Comparison of ENCODE assay signal across 10 cellular contexts in the genomic region with DNA sequence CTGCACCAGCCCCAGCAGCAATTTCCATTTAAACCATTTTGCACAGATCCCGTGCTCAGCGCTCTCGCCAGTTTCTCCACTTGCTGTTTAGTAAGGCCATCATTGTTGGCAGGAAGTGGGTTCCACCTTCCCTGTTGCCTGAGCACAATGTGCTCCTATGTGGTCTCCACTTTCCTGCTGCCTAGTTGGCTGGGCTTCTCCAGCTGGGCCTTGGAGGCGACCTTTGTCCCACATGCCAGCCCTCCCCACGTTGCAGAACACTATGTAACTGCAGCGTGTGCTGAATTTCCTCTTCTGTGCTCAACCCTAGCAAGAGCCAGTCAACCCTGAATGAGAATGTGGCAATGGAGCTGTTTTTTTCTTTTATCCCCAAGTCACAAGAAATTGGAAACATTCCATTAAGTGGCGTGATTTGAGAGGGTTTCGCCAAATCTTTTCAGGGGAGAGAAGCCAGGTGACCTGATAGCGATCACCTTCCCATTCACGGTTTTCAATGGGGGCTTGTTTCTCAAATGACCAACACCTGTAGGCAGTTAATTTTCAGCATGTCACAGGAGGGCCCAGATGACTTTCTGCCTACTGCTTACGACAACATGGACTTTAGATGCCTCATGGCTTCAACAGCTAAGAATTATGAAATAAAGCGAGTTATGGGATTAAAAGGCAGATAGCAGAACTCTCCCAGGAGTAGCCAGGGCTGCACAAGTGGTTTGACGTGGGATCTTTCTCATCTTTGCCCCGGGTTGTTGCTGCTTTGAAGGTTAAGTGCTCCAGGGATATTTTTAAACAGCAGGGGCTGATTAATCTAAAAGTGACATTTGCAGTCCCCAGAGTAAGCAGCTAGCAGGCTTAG. TPM values are rescaled to one million over a fixed set of nuclear protein-coding genes. Genes with fewer than 3 reads are reported as not detected.
DNase-seq lines count a peak whose midpoint lies in the region; ATAC-seq and TF ChIP-seq lines count a peak whose summit lies in the region.
"Had no signal": no experiment of that assay in that cellular context is flagged by ENCODE, and none has a peak within 500 bp of the region (broad histone marks: within the 10 kb centered on the region; RNA-seq: fewer than 3 reads in every experiment).

A gene (plus strand): TSS at position 830 of the 853 bp plus-strand sequence. CDS start 22,819 bp downstream, outside the sequence.

- no peaks in the 10 kb centered on the region for H3K9me3 Mint-ChIP-seq in activated CD4-positive, alpha-beta T cell treated with anti-CD3 and anti-CD28 coated beads, Interleukin-2, amount 10 ng/mL, durations not matched to agents 7 days and 5 days
- no peaks in the 10 kb centered on the region for H3K9me3 Mint-ChIP-seq in activated CD4-positive, alpha-beta T cell treated with anti-CD3 and anti-CD28 coated beads, Interleukin-2, amount 10 ng/mL, durations not matched to agents 24 days and 14 days
- no peaks in the 10 kb centered on the region for H3K9me3 Mint-ChIP-seq in osteocyte (ENCODE audit: unreplicated experiment)
- H3K9me3 Mint-ChIP-seq: activated T-helper 17 cell treated with anti-CD3 and anti-CD28 coated beads, Interleukin-2, amount 50 U/mL, for 72 hours had no signal

- intact Hi-C loops in activated CD4-positive, alpha-beta T cell treated with anti-CD3 and anti-CD28 coated beads, Interleukin-2, amount 10 ng/mL, durations not matched to agents 24 days and 14 days (cut with micrococcal nuclease), result loop anchor here (10.0 kb wide), 1 partner anchor 129 kb away; no protein-coding TSS in a partner anchor
- intact Hi-C loops in dorsolateral prefrontal cortex (cut with DNase I) (loop anchor here in 1 of 2 donors (5.0 kb wide), 1 partner anchor 36 kb away; no protein-coding TSS in a partner anchor), transverse colon (cut with DNase I; ENCODE audit: low total_unique reads) (loop anchor here (1.0 kb wide), 1 partner anchor 39 kb away; no protein-coding TSS in a partner anchor)

- CTCF ChIA-PET in activated CD4-positive, alpha-beta T cell treated with anti-CD3 and anti-CD28 coated beads, Interleukin-2, amount 10 ng/mL, durations not matched to agents 7 days and 5 days (lab: Charles Lee), result interaction anchor here (1.4 kb wide), 1 partner anchor 23 kb away, joined by 3 read pairs; a partner anchor contains a TSS

- TF ChIP-seq CTCF in dorsolateral prefrontal cortex (IDR thresholded peaks at IDR 0.05 in 54 of 56, conservative IDR thresholded peaks at IDR 0.05 in 2 of 56; ENCODE audit: low read depth in 1 of 56, partially characterized antibody in 56 of 56) (peak in 2 of 56 donors; percentile 19 to 23), transverse colon (IDR thresholded peaks at IDR 0.05) (no peak), GM20000 (IDR thresholded peaks at IDR 0.05; ENCODE audit: extremely low read depth, missing control alignments) (no peak), osteocyte (IDR thresholded peaks at IDR 0.05) (no peak)

- peaks cover 25 to 60% (median 49%) of the 10 kb centered on the region in 4 donors for H3K4me1 ChIP-seq in transverse colon

- in situ Hi-C loops in transverse colon (cut with MboI; ENCODE audit: low pct_ligation_motif_present in 1 of 4, low pct_unique_long_range_greater_than_20kb in 1 of 4, low sequenced_read_pairs in 3 of 4), result loop anchor here in 1 of 4 donors (25.0 kb wide), 1 partner anchor 271 kb away; no protein-coding TSS in a partner anchor

- H3K36me3 Mint-ChIP-seq in activated CD4-positive, alpha-beta T cell treated with anti-CD3 and anti-CD28 coated beads, Interleukin-2, amount 10 ng/mL, durations not matched to agents 7 days and 5 days (ENCODE audit: low read depth), result no peaks in the 10 kb centered on the region
- no peaks in the 10 kb centered on the region for H3K36me3 Mint-ChIP-seq in activated CD4-positive, alpha-beta T cell treated with anti-CD3 and anti-CD28 coated beads, Interleukin-2, amount 10 ng/mL, durations not matched to agents 24 days and 14 days (ENCODE audit: low read depth)
- no peaks in the 10 kb centered on the region for H3K36me3 Mint-ChIP-seq in osteocyte (ENCODE audit: unreplicated experiment)

- H3K4me3 Mint-ChIP-seq in activated CD4-positive, alpha-beta T cell treated with anti-CD3 and anti-CD28 coated beads, Interleukin-2, amount 10 ng/mL, durations not matched to agents 7 days and 5 days, result no peak within 1 kb of the TSS
- no peak within 1 kb of the TSS for H3K4me3 Mint-ChIP-seq in activated CD4-positive, alpha-beta T cell treated with anti-CD3 and anti-CD28 coated beads, Interleukin-2, amount 10 ng/mL, durations not matched to agents 24 days and 14 days
- H3K4me3 Mint-ChIP-seq in osteocyte (ENCODE audit: unreplicated experiment), result no peak within 1 kb of the TSS
- H3K4me3 Mint-ChIP-seq: activated T-helper 17 cell treated with anti-CD3 and anti-CD28 coated beads, Interleukin-2, amount 50 U/mL, for 72 hours had no signal

- no peak within 1 kb of the TSS for H3K27ac Mint-ChIP-seq in activated CD4-positive, alpha-beta T cell treated with anti-CD3 and anti-CD28 coated beads, Interleukin-2, amount 10 ng/mL, durations not matched to agents 7 days and 5 days
- H3K27ac Mint-ChIP-seq in activated CD4-positive, alpha-beta T cell treated with anti-CD3 and anti-CD28 coated beads, Interleukin-2, amount 10 ng/mL, durations not matched to agents 24 days and 14 days, result no peak within 1 kb of the TSS
- H3K27ac Mint-ChIP-seq in osteocyte (ENCODE audit: unreplicated experiment), result no peak within 1 kb of the TSS
- H3K27ac Mint-ChIP-seq: activated T-helper 17 cell treated with anti-CD3 and anti-CD28 coated beads, Interleukin-2, amount 50 U/mL, for 72 hours had no signal

- no peak for DNase-seq in activated CD4-positive, alpha-beta T cell treated with anti-CD3 and anti-CD28 coated beads, Interleukin-2, amount 10 ng/mL, durations not matched to agents 7 days and 5 days
- DNase-seq in activated CD4-positive, alpha-beta T cell treated with anti-CD3 and anti-CD28 coated beads, Interleukin-2, amount 10 ng/mL, durations not matched to agents 24 days and 14 days, result no peak
- DNase-seq in dorsolateral prefrontal cortex (peak in 9 of 10 donors; percentile 35 to 80 (median 74)), middle frontal gyrus (ENCODE audit: extremely low spot score, low spot score) (peak; percentile 11), transverse colon (peak; percentile 78), GM20000 (ENCODE audit: low spot score) (no peak), osteocyte (ENCODE audit: extremely low spot score, unreplicated experiment) (no peak)
- DNase-seq: NCI-H345 had no signal

- no peaks in the 10 kb centered on the region for H3K27me3 Mint-ChIP-seq in activated CD4-positive, alpha-beta T cell treated with anti-CD3 and anti-CD28 coated beads, Interleukin-2, amount 10 ng/mL, durations not matched to agents 7 days and 5 days
- H3K27me3 Mint-ChIP-seq in activated CD4-positive, alpha-beta T cell treated with anti-CD3 and anti-CD28 coated beads, Interleukin-2, amount 10 ng/mL, durations not matched to agents 24 days and 14 days, result no peaks in the 10 kb centered on the region
- no peaks in the 10 kb centered on the region for H3K27me3 Mint-ChIP-seq in osteocyte (ENCODE audit: unreplicated experiment)
- H3K27me3 Mint-ChIP-seq: activated T-helper 17 cell treated with anti-CD3 and anti-CD28 coated beads, Interleukin-2, amount 50 U/mL, for 72 hours had no signal

- no peaks in the 10 kb centered on the region for H3K9me3 ChIP-seq in transverse colon

- no peaks in the 10 kb centered on the region for H3K27me3 ChIP-seq in dorsolateral prefrontal cortex
- H3K27me3 ChIP-seq in transverse colon, result no peaks in the 10 kb centered on the region

- H3K4me3 ChIP-seq in dorsolateral prefrontal cortex (peak within 1 kb of the TSS in 29 of 59 donors; percentile 0 to 47 (median 14)), transverse colon (peak within 1 kb of the TSS in 1 of 4 donors; percentile 7)

- H3K27ac ChIP-seq in dorsolateral prefrontal cortex (peak within 1 kb of the TSS; percentile 43 to 97 (median 86)), transverse colon (peak within 1 kb of the TSS; percentile 93 to 98 (median 95))

- no peaks in the 10 kb centered on the region for H3K36me3 ChIP-seq in transverse colon

- peak; percentile 41 for TF ChIP-seq POLR2A in transverse colon (IDR thresholded peaks at IDR 0.05)

- WGBS in transverse colon (ENCODE audit: low coverage in 1 of 2), 2 donors, result 41 to 55% methylated on average over 8 to 14 of the region's 14 CpGs

- TF ChIP-seq EP300 in transverse colon (IDR thresholded peaks at IDR 0.05; ENCODE audit: low read depth), result peak; percentile 85

- no peak for ATAC-seq in GM19035 (IDR thresholded peaks at IDR 0.05; ENCODE audit: unreplicated experiment)
- ATAC-seq: activated T-helper 17 cell treated with anti-CD3 and anti-CD28 coated beads, Interleukin-2, amount 50 U/mL, for 72 hours had no signal

- POLR2A ChIA-PET in activated CD4-positive, alpha-beta T cell treated with anti-CD3 and anti-CD28 coated beads, Interleukin-2, amount 10 ng/mL, durations not matched to agents 7 days and 5 days (lab: Charles Lee), result no interaction called here

- peaks cover 17% of the 10 kb centered on the region for H3K4me1 Mint-ChIP-seq in activated CD4-positive, alpha-beta T cell treated with anti-CD3 and anti-CD28 coated beads, Interleukin-2, amount 10 ng/mL, durations not matched to agents 7 days and 5 days
- peaks cover 7% of the 10 kb centered on the region for H3K4me1 Mint-ChIP-seq in activated CD4-positive, alpha-beta T cell treated with anti-CD3 and anti-CD28 coated beads, Interleukin-2, amount 10 ng/mL, durations not matched to agents 24 days and 14 days
- peaks cover 22% of the 10 kb centered on the region for H3K4me1 Mint-ChIP-seq in osteocyte (ENCODE audit: unreplicated experiment)

RNA-seq across cellular contexts. Expression of the gene that starts here (rescaled TPM):
- total RNA-seq in activated CD4-positive, alpha-beta T cell treated with anti-CD3 and anti-CD28 coated beads, Interleukin-2, amount 10 ng/mL, durations not matched to agents 7 days and 5 days, result 10 to 100 TPM; 10.3 to 13.3 TPM
- 5.8 and 5.9 TPM in 2 replicates for total RNA-seq in activated CD4-positive, alpha-beta T cell treated with anti-CD3 and anti-CD28 coated beads, Interleukin-2, amount 10 ng/mL, durations not matched to agents 24 days and 14 days
- total RNA-seq in dorsolateral prefrontal cortex (100 to 1,000 TPM in 6 of 120 experiments, 10 to 100 TPM in 114; 12.5 to 161 (median 54.1) TPM), transverse colon (100 to 1,000 TPM in 2 of 4 donors, 10 to 100 TPM in 2; 69.5 to 132 (median 93.6) TPM), osteocyte (4.4 and 5.4 TPM in 2 replicates)

Comparison
In these comparisons a context has a peak if more than half of its experiments do, and no peak if none do; other contexts are left out.
1. DNase-seq: peak in dorsolateral prefrontal cortex (9 of 10), middle frontal gyrus (single experiment) and transverse colon (single experiment); none in activated CD4-positive, alpha-beta T cell treated with anti-CD3 and anti-CD28 coated beads, Interleukin-2, amount 10 ng/mL, durations not matched to agents 7 days and 5 days (single experiment), activated CD4-positive, alpha-beta T cell treated with anti-CD3 and anti-CD28 coated beads, Interleukin-2, amount 10 ng/mL, durations not matched to agents 24 days and 14 days (single experiment), GM20000 (single experiment) and osteocyte (single experiment).